Comparison of ENCODE assay signal across 24 cellular contexts in the genomic region with DNA sequence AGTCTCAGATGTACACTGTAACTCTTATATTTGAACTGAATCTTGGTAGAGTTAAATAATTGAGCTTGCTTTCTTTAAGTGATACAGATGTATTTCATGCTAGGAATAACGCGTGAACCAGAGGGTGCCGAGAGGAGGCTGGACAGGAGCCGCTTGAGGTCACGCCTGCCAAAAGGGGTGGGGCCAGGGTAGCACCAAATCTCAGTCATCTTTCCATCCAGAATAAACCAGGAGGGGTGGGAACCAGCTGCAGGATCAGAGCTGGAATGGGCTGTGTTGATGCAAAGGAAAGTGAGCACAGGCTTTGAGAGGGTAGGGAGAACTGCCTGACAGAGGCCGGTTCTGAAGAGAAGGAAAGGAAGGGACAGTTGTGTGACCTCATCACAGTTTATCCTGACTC.
"Had no signal": no experiment of that assay in that cellular context is flagged by ENCODE, and none has a peak within 500 bp of the region (broad histone marks: within the 10 kb centered on the region; RNA-seq: fewer than 3 reads in every experiment).

No MANE protein-coding gene starts in this region.

- H3K27ac ChIP-seq: colonic mucosa, epithelial cell of prostate, esophagus squamous epithelium, gastroesophageal sphincter had no signal

- ATAC-seq: activated CD4-positive, alpha-beta T cell treated with anti-CD3 and anti-CD28 coated beads for 36 hours; activated T-cell treated with anti-CD3 and anti-CD28 coated beads, Interleukin-2, amount 50 U/mL, for 72 hours; gastroesophageal sphincter had no signal

- H3K4me1 ChIP-seq: colonic mucosa, esophagus squamous epithelium, gastroesophageal sphincter had no signal

- DNase-seq: activated CD4-positive, alpha-beta memory T cell treated with anti-CD3 and anti-CD28 coated beads, Interleukin-2, amount 10 ng/mL, durations not matched to agents 7 days and 5 days; activated CD4-positive, alpha-beta T cell treated with anti-CD3 and anti-CD28 coated beads for 36 hours; activated CD4-positive, alpha-beta T cell treated with anti-CD3 and anti-CD28 coated beads, Interleukin-2, amount 10 ng/mL, durations not matched to agents 7 days and 5 days; activated CD4-positive, alpha-beta T cell treated with anti-CD3 and anti-CD28 coated beads, Interleukin-2, amount 50 U/mL, for 4 hours; activated CD4-positive, CD25-positive, alpha-beta regulatory T cell; activated CD4-positive, CD25-positive, alpha-beta regulatory T cell treated with anti-CD3 and anti-CD28 coated beads, Interleukin-2, amount 50 U/mL, for 72 hours; activated CD8-positive, alpha-beta memory T cell treated with anti-CD3 and anti-CD28 coated beads, Interleukin-2, amount 50 U/mL, for 48 hours; activated gamma-delta T cell treated with Interleukin-2 at 50 U/mL for 16 hours; activated naive CD4-positive, alpha-beta T cell treated with anti-CD3 and anti-CD28 coated beads, Interleukin-2, amount 50 U/mL, for 16 hours; activated naive CD4-positive, alpha-beta T cell treated with Interleukin-2 at 50 U/mL for 16 hours; activated T-cell treated with anti-CD3 and anti-CD28 coated beads for 4 hours; activated T-cell treated with anti-CD3 and anti-CD28 coated beads, Interleukin-2, amount 50 U/mL, for 24 hours; activated T-cell treated with anti-CD3 and anti-CD28 coated beads, Interleukin-2, amount 50 U/mL, for 72 hours; amniotic stem cell; anterior cingulate cortex; central memory CD4-positive, alpha-beta T cell; cerebellar nuclear complex; colonic mucosa; effector CD8-positive, alpha-beta T cell; esophagus squamous epithelium; foreskin melanocyte; T-helper 2 cell had no signal

- H3K36me3 ChIP-seq: colonic mucosa, esophagus squamous epithelium, gastroesophageal sphincter had no signal

- H3K9me3 ChIP-seq: colonic mucosa, esophagus squamous epithelium had no signal

- H3K27me3 ChIP-seq: colonic mucosa had no signal

- H3K4me3 ChIP-seq: colonic mucosa, esophagus squamous epithelium, gastroesophageal sphincter had no signal
